Comparison of ENCODE assay signal across 1 cellular context in genomic region chr9:136267261-136268111, GRCh38.
A peak's percentile ranks its signal among the peaks of the same experiment; 100 is the strongest.
TF ChIP-seq lines count a peak whose summit lies in the region.

No MANE protein-coding gene starts in this region.

TF ChIP-seq in HepG2, 621 proteins besides CTCF, POLR2A, EP300 and RAD21 (continued from another document and continues in another):
- TF ChIP-seq HOMEZ (CRISPR knock-in tag; IDR thresholded peaks at IDR 0.05; ENCODE audit: low read depth) (no peak), DR1 (CRISPR knock-in tag; IDR thresholded peaks at IDR 0.05) (no peak), ATF7-NPFF (CRISPR knock-in tag; IDR thresholded peaks at IDR 0.05; ENCODE audit: low read depth) (no peak), CBX1 (IDR thresholded peaks at IDR 0.05; ENCODE audit: low read depth) (no peak), ZNF530 (CRISPR knock-in tag; IDR thresholded peaks at IDR 0.05; ENCODE audit: low read depth) (no peak), ZBTB34 (CRISPR knock-in tag; IDR thresholded peaks at IDR 0.05) (no peak), PAX8 (CRISPR knock-in tag; IDR thresholded peaks at IDR 0.05; ENCODE audit: borderline replicate concordance) (no peak), CCDC6 (CRISPR knock-in tag; IDR thresholded peaks at IDR 0.05) (no peak), ATAD3A (CRISPR knock-in tag; IDR thresholded peaks at IDR 0.05) (no peak), PCBP1 (IDR thresholded peaks at IDR 0.05; ENCODE audit: borderline replicate concordance, low read depth, low read length) (no peak), TCF7L2 (IDR thresholded peaks at IDR 0.05; ENCODE audit: low read depth, low read length) (no peak), TOPORS (CRISPR knock-in tag; IDR thresholded peaks at IDR 0.05) (no peak), KLF9 (CRISPR knock-in tag; IDR thresholded peaks at IDR 0.05; ENCODE audit: low read depth) (no peak), NR3C1 (CRISPR knock-in tag; IDR thresholded peaks at IDR 0.05) (no peak), ZNF382 (CRISPR knock-in tag; IDR thresholded peaks at IDR 0.05; ENCODE audit: borderline replicate concordance) (no peak), ZNF280D (CRISPR knock-in tag; IDR thresholded peaks at IDR 0.05) (no peak), BCL6 (CRISPR knock-in tag; IDR thresholded peaks at IDR 0.05) (no peak), SP1 (IDR thresholded peaks at IDR 0.05) (no peak), SP1 (CRISPR knock-in tag; IDR thresholded peaks at IDR 0.05) (peak; percentile 38; the same call in 1 of the 2 replicates), ZNF564 (CRISPR knock-in tag; IDR thresholded peaks at IDR 0.05) (no peak), SP2 (CRISPR knock-in tag; IDR thresholded peaks at IDR 0.05) (no peak), ZNF572 (CRISPR knock-in tag; IDR thresholded peaks at IDR 0.05) (no peak), ZNF816 (CRISPR knock-in tag; IDR thresholded peaks at IDR 0.05; ENCODE audit: borderline replicate concordance) (no peak), ZNF546 (CRISPR knock-in tag; conservative IDR thresholded peaks at IDR 0.05) (no peak), FOXM1 (CRISPR knock-in tag; IDR thresholded peaks at IDR 0.05) (no peak), ZFP90 (CRISPR knock-in tag; IDR thresholded peaks at IDR 0.05; ENCODE audit: borderline replicate concordance) (no peak), NFRKB (IDR thresholded peaks at IDR 0.05) (no peak), ZNF329 (CRISPR knock-in tag; IDR thresholded peaks at IDR 0.05; ENCODE audit: low read depth) (no peak), SRSF4 (IDR thresholded peaks at IDR 0.05; ENCODE audit: low read depth, low read length, poor library complexity, severe bottlenecking) (no peak), ZNF501 (CRISPR knock-in tag; IDR thresholded peaks at IDR 0.05) (0 out of 2 replicates have a peak, but pooled peaks have one; percentile 55), ZFX (CRISPR knock-in tag; IDR thresholded peaks at IDR 0.05; ENCODE audit: low read depth) (peak; percentile 71), ZNF17 (CRISPR knock-in tag; IDR thresholded peaks at IDR 0.05) (no peak), NR2F1 (CRISPR knock-in tag; IDR thresholded peaks at IDR 0.05) (no peak), RFXAP (CRISPR knock-in tag; IDR thresholded peaks at IDR 0.05; ENCODE audit: borderline replicate concordance) (0 out of 2 replicates have a peak, but pooled peaks have one; percentile 57)
- TF ChIP-seq, protein P1, sequence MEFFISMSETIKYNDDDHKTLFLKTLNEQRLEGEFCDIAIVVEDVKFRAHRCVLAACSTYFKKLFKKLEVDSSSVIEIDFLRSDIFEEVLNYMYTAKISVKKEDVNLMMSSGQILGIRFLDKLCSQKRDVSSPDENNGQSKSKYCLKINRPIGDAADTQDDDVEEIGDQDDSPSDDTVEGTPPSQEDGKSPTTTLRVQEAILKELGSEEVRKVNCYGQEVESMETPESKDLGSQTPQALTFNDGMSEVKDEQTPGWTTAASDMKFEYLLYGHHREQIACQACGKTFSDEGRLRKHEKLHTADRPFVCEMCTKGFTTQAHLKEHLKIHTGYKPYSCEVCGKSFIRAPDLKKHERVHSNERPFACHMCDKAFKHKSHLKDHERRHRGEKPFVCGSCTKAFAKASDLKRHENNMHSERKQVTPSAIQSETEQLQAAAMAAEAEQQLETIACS (CRISPR knock-in tag; IDR thresholded peaks at IDR 0.05), result no peak
- TF ChIP-seq, protein P2, sequence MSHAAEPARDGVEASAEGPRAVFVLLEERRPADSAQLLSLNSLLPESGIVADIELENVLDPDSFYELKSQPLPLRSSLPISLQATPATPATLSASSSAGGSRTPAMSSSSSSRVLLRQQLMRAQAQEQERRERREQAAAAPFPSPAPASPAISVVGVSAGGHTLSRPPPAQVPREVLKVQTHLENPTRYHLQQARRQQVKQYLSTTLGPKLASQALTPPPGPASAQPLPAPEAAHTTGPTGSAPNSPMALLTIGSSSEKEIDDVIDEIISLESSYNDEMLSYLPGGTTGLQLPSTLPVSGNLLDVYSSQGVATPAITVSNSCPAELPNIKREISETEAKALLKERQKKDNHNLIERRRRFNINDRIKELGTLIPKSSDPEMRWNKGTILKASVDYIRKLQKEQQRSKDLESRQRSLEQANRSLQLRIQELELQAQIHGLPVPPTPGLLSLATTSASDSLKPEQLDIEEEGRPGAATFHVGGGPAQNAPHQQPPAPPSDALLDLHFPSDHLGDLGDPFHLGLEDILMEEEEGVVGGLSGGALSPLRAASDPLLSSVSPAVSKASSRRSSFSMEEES (CRISPR knock-in tag; IDR thresholded peaks at IDR 0.05), result no peak
- TF ChIP-seq, protein P3, sequence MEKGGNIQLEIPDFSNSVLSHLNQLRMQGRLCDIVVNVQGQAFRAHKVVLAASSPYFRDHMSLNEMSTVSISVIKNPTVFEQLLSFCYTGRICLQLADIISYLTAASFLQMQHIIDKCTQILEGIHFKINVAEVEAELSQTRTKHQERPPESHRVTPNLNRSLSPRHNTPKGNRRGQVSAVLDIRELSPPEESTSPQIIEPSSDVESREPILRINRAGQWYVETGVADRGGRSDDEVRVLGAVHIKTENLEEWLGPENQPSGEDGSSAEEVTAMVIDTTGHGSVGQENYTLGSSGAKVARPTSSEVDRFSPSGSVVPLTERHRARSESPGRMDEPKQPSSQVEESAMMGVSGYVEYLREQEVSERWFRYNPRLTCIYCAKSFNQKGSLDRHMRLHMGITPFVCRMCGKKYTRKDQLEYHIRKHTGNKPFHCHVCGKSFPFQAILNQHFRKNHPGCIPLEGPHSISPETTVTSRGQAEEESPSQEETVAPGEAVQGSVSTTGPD (CRISPR knock-in tag; IDR thresholded peaks at IDR 0.05), result no peak
- TF ChIP-seq, protein P4, sequence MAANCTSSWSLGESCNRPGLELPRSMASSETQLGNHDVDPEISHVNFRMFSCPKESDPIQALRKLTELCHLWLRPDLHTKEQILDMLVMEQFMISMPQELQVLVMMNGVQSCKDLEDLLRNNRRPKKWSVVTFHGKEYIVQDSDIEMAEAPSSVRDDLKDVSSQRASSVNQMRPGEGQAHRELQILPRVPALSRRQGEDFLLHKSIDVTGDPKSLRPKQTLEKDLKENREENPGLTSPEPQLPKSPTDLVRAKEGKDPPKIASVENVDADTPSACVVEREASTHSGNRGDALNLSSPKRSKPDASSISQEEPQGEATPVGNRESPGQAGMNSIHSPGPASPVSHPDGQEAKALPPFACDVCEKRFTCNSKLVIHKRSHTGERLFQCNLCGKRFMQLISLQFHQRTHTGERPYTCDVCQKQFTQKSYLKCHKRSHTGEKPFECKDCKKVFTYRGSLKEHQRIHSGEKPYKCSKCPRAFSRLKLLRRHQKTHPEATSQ (CRISPR knock-in tag; IDR thresholded peaks at IDR 0.05; ENCODE audit: borderline replicate concordance), result no peak
- TF ChIP-seq, protein P5, sequence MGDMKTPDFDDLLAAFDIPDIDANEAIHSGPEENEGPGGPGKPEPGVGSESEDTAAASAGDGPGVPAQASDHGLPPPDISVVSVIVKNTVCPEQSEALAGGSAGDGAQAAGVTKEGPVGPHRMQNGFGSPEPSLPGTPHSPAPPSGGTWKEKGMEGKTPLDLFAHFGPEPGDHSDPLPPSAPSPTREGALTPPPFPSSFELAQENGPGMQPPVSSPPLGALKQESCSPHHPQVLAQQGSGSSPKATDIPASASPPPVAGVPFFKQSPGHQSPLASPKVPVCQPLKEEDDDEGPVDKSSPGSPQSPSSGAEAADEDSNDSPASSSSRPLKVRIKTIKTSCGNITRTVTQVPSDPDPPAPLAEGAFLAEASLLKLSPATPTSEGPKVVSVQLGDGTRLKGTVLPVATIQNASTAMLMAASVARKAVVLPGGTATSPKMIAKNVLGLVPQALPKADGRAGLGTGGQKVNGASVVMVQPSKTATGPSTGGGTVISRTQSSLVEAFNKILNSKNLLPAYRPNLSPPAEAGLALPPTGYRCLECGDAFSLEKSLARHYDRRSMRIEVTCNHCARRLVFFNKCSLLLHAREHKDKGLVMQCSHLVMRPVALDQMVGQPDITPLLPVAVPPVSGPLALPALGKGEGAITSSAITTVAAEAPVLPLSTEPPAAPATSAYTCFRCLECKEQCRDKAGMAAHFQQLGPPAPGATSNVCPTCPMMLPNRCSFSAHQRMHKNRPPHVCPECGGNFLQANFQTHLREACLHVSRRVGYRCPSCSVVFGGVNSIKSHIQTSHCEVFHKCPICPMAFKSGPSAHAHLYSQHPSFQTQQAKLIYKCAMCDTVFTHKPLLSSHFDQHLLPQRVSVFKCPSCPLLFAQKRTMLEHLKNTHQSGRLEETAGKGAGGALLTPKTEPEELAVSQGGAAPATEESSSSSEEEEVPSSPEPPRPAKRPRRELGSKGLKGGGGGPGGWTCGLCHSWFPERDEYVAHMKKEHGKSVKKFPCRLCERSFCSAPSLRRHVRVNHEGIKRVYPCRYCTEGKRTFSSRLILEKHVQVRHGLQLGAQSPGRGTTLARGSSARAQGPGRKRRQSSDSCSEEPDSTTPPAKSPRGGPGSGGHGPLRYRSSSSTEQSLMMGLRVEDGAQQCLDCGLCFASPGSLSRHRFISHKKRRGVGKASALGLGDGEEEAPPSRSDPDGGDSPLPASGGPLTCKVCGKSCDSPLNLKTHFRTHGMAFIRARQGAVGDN (CRISPR knock-in tag; IDR thresholded peaks at IDR 0.05), result peak; percentile 57
- TF ChIP-seq, protein P6, sequence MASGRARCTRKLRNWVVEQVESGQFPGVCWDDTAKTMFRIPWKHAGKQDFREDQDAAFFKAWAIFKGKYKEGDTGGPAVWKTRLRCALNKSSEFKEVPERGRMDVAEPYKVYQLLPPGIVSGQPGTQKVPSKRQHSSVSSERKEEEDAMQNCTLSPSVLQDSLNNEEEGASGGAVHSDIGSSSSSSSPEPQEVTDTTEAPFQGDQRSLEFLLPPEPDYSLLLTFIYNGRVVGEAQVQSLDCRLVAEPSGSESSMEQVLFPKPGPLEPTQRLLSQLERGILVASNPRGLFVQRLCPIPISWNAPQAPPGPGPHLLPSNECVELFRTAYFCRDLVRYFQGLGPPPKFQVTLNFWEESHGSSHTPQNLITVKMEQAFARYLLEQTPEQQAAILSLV (CRISPR knock-in tag; IDR thresholded peaks at IDR 0.05; ENCODE audit: borderline replicate concordance), result no peak
- TF ChIP-seq, protein P7, sequence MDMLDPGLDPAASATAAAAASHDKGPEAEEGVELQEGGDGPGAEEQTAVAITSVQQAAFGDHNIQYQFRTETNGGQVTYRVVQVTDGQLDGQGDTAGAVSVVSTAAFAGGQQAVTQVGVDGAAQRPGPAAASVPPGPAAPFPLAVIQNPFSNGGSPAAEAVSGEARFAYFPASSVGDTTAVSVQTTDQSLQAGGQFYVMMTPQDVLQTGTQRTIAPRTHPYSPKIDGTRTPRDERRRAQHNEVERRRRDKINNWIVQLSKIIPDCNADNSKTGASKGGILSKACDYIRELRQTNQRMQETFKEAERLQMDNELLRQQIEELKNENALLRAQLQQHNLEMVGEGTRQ (IDR thresholded peaks at IDR 0.05; ENCODE audit: low read depth, low read length), result no peak
- TF ChIP-seq, protein P7 (CRISPR knock-in tag; IDR thresholded peaks at IDR 0.05; ENCODE audit: borderline replicate concordance), result no peak
- TF ChIP-seq, protein P8, sequence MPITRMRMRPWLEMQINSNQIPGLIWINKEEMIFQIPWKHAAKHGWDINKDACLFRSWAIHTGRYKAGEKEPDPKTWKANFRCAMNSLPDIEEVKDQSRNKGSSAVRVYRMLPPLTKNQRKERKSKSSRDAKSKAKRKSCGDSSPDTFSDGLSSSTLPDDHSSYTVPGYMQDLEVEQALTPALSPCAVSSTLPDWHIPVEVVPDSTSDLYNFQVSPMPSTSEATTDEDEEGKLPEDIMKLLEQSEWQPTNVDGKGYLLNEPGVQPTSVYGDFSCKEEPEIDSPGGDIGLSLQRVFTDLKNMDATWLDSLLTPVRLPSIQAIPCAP (CRISPR knock-in tag; IDR thresholded peaks at IDR 0.05; ENCODE audit: low read depth), result no peak
